In genomic region chr6:19870322-19870721, GRCh38 we compare ENCODE assay signal across 27 cellular contexts. TPM values are rescaled to one million over a fixed set of nuclear protein-coding genes. Genes with fewer than 3 reads are reported as not detected.
"Had no signal": no experiment of that assay in that cellular context is flagged by ENCODE, and none has a peak within 500 bp of the region (broad histone marks: within the 10 kb centered on the region; RNA-seq: fewer than 3 reads in every experiment).

No MANE protein-coding gene starts in this region.

- FAIRE-seq: colon, endometrium, endothelial cell of umbilical vein, frontal cortex had no signal

- H3K4me1 ChIP-seq: colonic mucosa, esophagus muscularis mucosa, esophagus squamous epithelium, gastrocnemius medialis, gastroesophageal sphincter, heart left ventricle, heart right ventricle had no signal

- H3K36me3 ChIP-seq: colonic mucosa, esophagus muscularis mucosa, esophagus squamous epithelium, gastrocnemius medialis, gastroesophageal sphincter, heart left ventricle, heart right ventricle had no signal

- H3K27ac ChIP-seq: colonic mucosa, coronary artery, dorsolateral prefrontal cortex, epithelial cell of prostate, esophagus muscularis mucosa, esophagus squamous epithelium, foreskin keratinocyte, gastrocnemius medialis, gastroesophageal sphincter, heart left ventricle, heart right ventricle had no signal

- H3K9me3 ChIP-seq: colonic mucosa, esophagus muscularis mucosa, esophagus squamous epithelium, gastrocnemius medialis, gastroesophageal sphincter, heart left ventricle, heart right ventricle had no signal

- H3K4me3 ChIP-seq: colonic mucosa, coronary artery, dorsolateral prefrontal cortex, esophagus muscularis mucosa, esophagus squamous epithelium, gastrocnemius medialis, gastroesophageal sphincter, heart left ventricle, heart right ventricle had no signal

- DNase-seq: colonic mucosa; cortex of kidney; dermis blood vessel endothelial cell; dorsolateral prefrontal cortex; effector CD4-positive, alpha-beta T cell; effector CD8-positive, alpha-beta T cell; effector memory CD4-positive, alpha-beta T cell; effector memory CD8-positive, alpha-beta T cell; endodermal cell; erythroblast; esophagus squamous epithelium; foreskin fibroblast; foreskin keratinocyte; gastrocnemius medialis; glutamatergic neuron; head of caudate nucleus; heart left ventricle; heart right ventricle had no signal

- H3K27me3 ChIP-seq: colonic mucosa, esophagus muscularis mucosa, gastrocnemius medialis had no signal

- ATAC-seq: effector memory CD8-positive, alpha-beta T cell; esophagus mucosa; foreskin keratinocyte; gastrocnemius medialis; gastroesophageal sphincter; heart left ventricle; heart right ventricle had no signal

RNA-seq across cellular contexts. Expression of gene ID4, which starts 33.2 kb away (rescaled TPM):
- total RNA-seq: endothelial cell of umbilical vein, foreskin keratinocyte had no signal
- polyA plus RNA-seq: endothelial cell of umbilical vein, foreskin keratinocyte had no signal
